In the genomic region with DNA sequence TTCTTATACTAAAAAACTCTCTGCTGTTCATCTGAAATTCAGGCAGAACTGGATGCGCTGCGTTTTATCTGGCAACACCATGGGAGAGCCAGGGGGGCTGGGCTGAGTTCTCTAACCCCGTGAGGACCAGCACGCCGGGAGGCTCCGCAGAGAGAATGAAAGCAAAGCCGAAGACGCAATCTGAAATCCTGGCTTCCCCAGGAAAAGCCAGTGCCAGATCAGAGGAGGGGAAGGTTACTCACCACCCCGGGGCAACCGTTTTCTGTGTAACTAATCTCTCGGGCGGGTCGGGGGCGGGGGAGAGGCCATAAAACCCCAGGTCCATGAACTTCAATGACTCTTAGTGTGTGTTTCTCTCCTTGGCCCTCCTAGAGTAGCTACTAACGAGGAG, we compare ENCODE assay signal across 11 cellular contexts.
DNase-seq lines count a peak whose midpoint lies in the region; ATAC-seq and TF ChIP-seq lines count a peak whose summit lies in the region.
"Had no signal": no experiment of that assay in that cellular context is flagged by ENCODE, and none has a peak within 500 bp of the region (broad histone marks: within the 10 kb centered on the region; RNA-seq: fewer than 3 reads in every experiment).

No MANE protein-coding gene starts in this region.

- no peaks in the 10 kb centered on the region for H3K36me3 ChIP-seq in WERI-Rb-1
- H3K36me3 ChIP-seq: prostate gland had no signal

- H3K4me3 ChIP-seq in WERI-Rb-1 (ENCODE audit: low read depth, low read length), result peak overlapping the region; percentile 7; the same call in 1 of the 2 replicates
- H3K4me3 ChIP-seq in retinal pigment epithelial cell (ENCODE audit: low read length), result peak overlapping the region; percentile 8

- DNase-seq in ELR (ENCODE audit: low read depth), result peak; percentile 50
- peak; percentile 30 for DNase-seq in WERI-Rb-1
- DNase-seq in hepatic stellate cell (ENCODE audit: low spot score), result peak; percentile 72
- no peak for DNase-seq in retinal pigment epithelial cell (ENCODE audit: low read depth)
- DNase-seq in MV-4-11 (lab: John Stamatoyannopoulos, UW), result no peak
- DNase-seq in activated CD8-positive, alpha-beta memory T cell treated with anti-CD3 and anti-CD28 coated beads, Interleukin-2, amount 50 U/mL, for 48 hours, result no peak
- DNase-seq: activated CD8-positive, alpha-beta T cell treated with anti-CD3 and anti-CD28 coated beads for 36 hours; MM.1S had no signal

- TF ChIP-seq CTCF in WERI-Rb-1 (IDR thresholded peaks at IDR 0.05; ENCODE audit: low read depth, low read length) (no peak), retinal pigment epithelial cell (conservative IDR thresholded peaks at IDR 0.05; ENCODE audit: low read depth, low read length) (no peak)

- H3K27me3 ChIP-seq in WERI-Rb-1 (ENCODE audit: insufficient read depth, low read depth, severe bottlenecking), result no peaks in the 10 kb centered on the region

- H3K9me3 ChIP-seq in WERI-Rb-1 (ENCODE audit: severe bottlenecking), result no peaks in the 10 kb centered on the region
- H3K9me3 ChIP-seq: prostate gland had no signal

- no peak overlapping the region for H3K27ac ChIP-seq in WERI-Rb-1

- ATAC-seq in HG03354 (IDR thresholded peaks at IDR 0.05; ENCODE audit: poor library complexity, severe bottlenecking, unreplicated experiment), result no peak
- ATAC-seq in HG03135 (IDR thresholded peaks at IDR 0.05; ENCODE audit: unreplicated experiment), result no peak
- ATAC-seq: activated CD8-positive, alpha-beta T cell treated with anti-CD3 and anti-CD28 coated beads for 36 hours had no signal

Comparison
In these comparisons a context has a peak if more than half of its experiments do, and no peak if none do; other contexts are left out.
1. DNase-seq: peak in ELR (single experiment), WERI-Rb-1 (single experiment) and hepatic stellate cell (single experiment); none in retinal pigment epithelial cell (single experiment), MV-4-11 (single experiment) and activated CD8-positive, alpha-beta memory T cell treated with anti-CD3 and anti-CD28 coated beads, Interleukin-2, amount 50 U/mL, for 48 hours (single experiment).